In genomic region chr7:7565746-7566650, GRCh38 we compare ENCODE assay signal across 9 cellular contexts. TPM values are rescaled to one million over a fixed set of nuclear protein-coding genes. Genes with fewer than 3 reads are reported as not detected.
DNase-seq lines count a peak whose midpoint lies in the region; ATAC-seq, FAIRE-seq and TF ChIP-seq lines count a peak whose summit lies in the region.
"Had no signal": no experiment of that assay in that cellular context is flagged by ENCODE, and none has a peak within 500 bp of the region (broad histone marks: within the 10 kb centered on the region; RNA-seq: fewer than 3 reads in every experiment).

No MANE protein-coding gene starts in this region.

- peak in 1 of 10 experiments; percentile 8 for DNase-seq in CD4-positive, alpha-beta T cell
- DNase-seq in astrocyte (ENCODE audit: low read depth), result peak; percentile 3
- DNase-seq in left kidney (ENCODE audit: low read depth, low spot score), result peak; percentile 73
- peak; percentile 28 for DNase-seq in urothelium cell line (ENCODE audit: low spot score)
- DNase-seq in KG1 (lab: John Stamatoyannopoulos, UW), result no peak
- DNase-seq in NCI-H1436 treated with DMSO at 0.1 percent for 48 hours (lab: John Stamatoyannopoulos, UW), result no peak

- CTCF ChIA-PET in CD4-positive, alpha-beta T cell (lab: Charles Lee), result no interaction called here

- peak overlapping the region; percentile 71 for H3K27ac ChIP-seq in CD4-positive, alpha-beta T cell (ENCODE audit: low read depth, low read length)
- H3K27ac ChIP-seq in astrocyte (ENCODE audit: low read depth, low read length), result no peak overlapping the region

- no peak overlapping the region for H3K27ac Mint-ChIP-seq in CD4-positive, alpha-beta T cell
- no peak overlapping the region for H3K27ac Mint-ChIP-seq in astrocyte (ENCODE audit: unreplicated experiment)
- H3K27ac Mint-ChIP-seq: naive thymus-derived CD8-positive, alpha-beta T cell had no signal

- H4K20me1 ChIP-seq in astrocyte (ENCODE audit: insufficient read depth, low read length), result peaks cover 14% of the 10 kb centered on the region

- no peaks in the 10 kb centered on the region for H3K9me3 ChIP-seq in CD4-positive, alpha-beta T cell (ENCODE audit: control insufficient read depth, low read length)
- no peaks in the 10 kb centered on the region for H3K9me3 ChIP-seq in astrocyte (ENCODE audit: insufficient read depth, low read depth, low read length)

- FAIRE-seq in astrocyte (lab: Jason Lieb, UNC) (no peak), urothelium cell line (lab: Jason Lieb, UNC) (no peak)

- peaks cover 38% of the 10 kb centered on the region for H3K79me2 ChIP-seq in astrocyte (ENCODE audit: insufficient read depth, low read length)

- peak overlapping the region; percentile 88 for H3K4me3 ChIP-seq in astrocyte (ENCODE audit: insufficient read depth, low read depth, low read length)

- H3K27me3 ChIP-seq in CD4-positive, alpha-beta T cell (ENCODE audit: control insufficient read depth, insufficient read depth, low read length), result no peaks in the 10 kb centered on the region
- H3K27me3 ChIP-seq in astrocyte (ENCODE audit: insufficient read depth, low read length), result no peaks in the 10 kb centered on the region

- H3K4me3 Mint-ChIP-seq in CD4-positive, alpha-beta T cell, result no peak overlapping the region
- H3K4me3 Mint-ChIP-seq in astrocyte (ENCODE audit: unreplicated experiment), result no peak overlapping the region

- H3K27me3 Mint-ChIP-seq in CD4-positive, alpha-beta T cell, result no peaks in the 10 kb centered on the region
- H3K27me3 Mint-ChIP-seq in astrocyte (ENCODE audit: low read depth, unreplicated experiment), result no peaks in the 10 kb centered on the region
- H3K27me3 Mint-ChIP-seq: naive thymus-derived CD8-positive, alpha-beta T cell had no signal

- TF ChIP-seq CTCF in CD4-positive, alpha-beta T cell (IDR thresholded peaks at IDR 0.05), result no peak
- TF ChIP-seq CTCF in astrocyte (IDR thresholded peaks at IDR 0.05; ENCODE audit: insufficient read depth, low read depth, low read length), result no peak

- H3K4me1 ChIP-seq in astrocyte (ENCODE audit: insufficient read depth, low read length), result peaks cover 17% of the 10 kb centered on the region

- POLR2A ChIA-PET in CD4-positive, alpha-beta T cell (lab: Charles Lee), result interaction anchor here (0.7 to 6.0 kb wide), 4 partner anchors 11 to 402 kb away, joined by 3 to 36 read pairs (median 3); partner anchors contain the start of genes GLCCI1 and UMAD1

- intact Hi-C loops in CD4-positive, alpha-beta T cell (cut with DNase I, micrococcal nuclease), result loop anchor here (2.0 to 10.0 kb wide), 3 partner anchors 73 to 381 kb away; partner anchors contain the start of genes C1GALT1 (in 1 of the 2) and UMAD1 (in 1 of the 2)

- peak overlapping the region; percentile 87 for H2AFZ ChIP-seq in astrocyte (ENCODE audit: low read depth, low read length)

- no peaks in the 10 kb centered on the region for H3K9me3 Mint-ChIP-seq in CD4-positive, alpha-beta T cell
- no peaks in the 10 kb centered on the region for H3K9me3 Mint-ChIP-seq in astrocyte (ENCODE audit: unreplicated experiment)
- H3K9me3 Mint-ChIP-seq: naive thymus-derived CD8-positive, alpha-beta T cell had no signal

- peak overlapping the region; percentile 91 for H3K9ac ChIP-seq in astrocyte (ENCODE audit: low read length)

- no peaks in the 10 kb centered on the region for H3K36me3 ChIP-seq in astrocyte (ENCODE audit: insufficient read depth, low read length)

- H3K4me1 Mint-ChIP-seq in CD4-positive, alpha-beta T cell (ENCODE audit: low read depth), result peaks cover 38% of the 10 kb centered on the region
- peaks cover 5% of the 10 kb centered on the region for H3K4me1 Mint-ChIP-seq in astrocyte (ENCODE audit: low read depth, unreplicated experiment)

- H3K36me3 Mint-ChIP-seq in CD4-positive, alpha-beta T cell (ENCODE audit: low read depth), result peaks cover 9% of the 10 kb centered on the region
- peaks cover 3% of the 10 kb centered on the region for H3K36me3 Mint-ChIP-seq in astrocyte (ENCODE audit: low read depth, unreplicated experiment)

- ATAC-seq in CD4-positive, alpha-beta T cell (ENCODE audit: poor library complexity), result peak; percentile 1
- ATAC-seq in GM19463 (IDR thresholded peaks at IDR 0.05; ENCODE audit: unreplicated experiment), result peak; percentile 26
- peak; percentile 29 for ATAC-seq in HG03457 (IDR thresholded peaks at IDR 0.05; ENCODE audit: unreplicated experiment)

- peak overlapping the region; percentile 83 for H3K4me2 ChIP-seq in astrocyte (ENCODE audit: low read length)

RNA-seq across cellular contexts. Expression of gene MIOS, which starts 0.7 kb away (rescaled TPM):
- total RNA-seq in CD4-positive, alpha-beta T cell, result 10 to 100 TPM; 30.8 to 33.3 TPM
- 14.7 and 16.4 TPM in 2 replicates for total RNA-seq in astrocyte

RNA-seq across cellular contexts. Expression of gene COL28A1, which starts 30.3 kb away (rescaled TPM):
- total RNA-seq in CD4-positive, alpha-beta T cell, result under 1 TPM in 1 of 2 experiments, not detected in 1; 0.22 TPM
- 0.11 TPM in 1 of 2 replicates, not detected in the other for total RNA-seq in astrocyte

Comparison
In these comparisons a context has a peak if more than half of its experiments do, and no peak if none do; other contexts are left out.
1. DNase-seq: peak in astrocyte (single experiment), left kidney (single experiment) and urothelium cell line (single experiment); none in KG1 (single experiment) and NCI-H1436 treated with DMSO at 0.1 percent for 48 hours (single experiment).
2. Peak in every context shown above with its lines, with median percentiles within 50 percentile points of each other: ATAC-seq.